Comparison of ENCODE assay signal across 34 cellular contexts in the genomic region with DNA sequence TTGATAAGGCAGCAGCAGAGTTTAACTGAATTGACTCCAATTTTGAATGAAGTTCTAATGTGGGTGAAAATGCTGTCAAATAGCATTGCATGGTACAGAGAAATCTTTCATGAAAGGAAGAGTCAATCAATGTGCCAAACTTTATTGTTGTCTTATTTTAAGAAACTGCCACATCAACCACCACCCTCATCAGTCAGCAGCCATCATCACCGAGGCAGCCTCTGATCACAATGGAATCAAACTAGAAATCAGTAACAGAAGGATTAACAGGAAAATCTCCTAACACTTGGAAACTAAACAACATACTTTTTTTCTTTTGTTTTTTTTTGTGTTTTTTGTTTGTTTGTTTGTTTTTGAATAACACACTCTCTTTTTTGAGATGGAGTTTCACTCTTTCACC.
"Had no signal": no experiment of that assay in that cellular context is flagged by ENCODE, and none has a peak within 500 bp of the region (broad histone marks: within the 10 kb centered on the region; RNA-seq: fewer than 3 reads in every experiment).

No MANE protein-coding gene starts in this region.

- H3K27ac ChIP-seq: KMS-11 had no signal

- H3K9me3 ChIP-seq: MG63 had no signal

- H3K9ac ChIP-seq: KMS-11 had no signal

- DNase-seq: Karpas-422, Kasumi-1, KG1, MG63, MM.1S, MV-4-11, NCI-H1048, NCI-H1092, NCI-H1092 treated with DMSO at 0.1 percent for 48 hours, NCI-H1105, NCI-H1105 treated with DMSO at 0.1 percent for 48 hours, NCI-H1417, NCI-H1417 treated with DMSO at 0.1 percent for 48 hours, NCI-H1436, NCI-H1436 treated with DMSO at 0.1 percent for 48 hours, NCI-H146, NCI-H1694, NCI-H1694 treated with DMSO at 0.1 percent for 48 hours, NCI-H187, NCI-H187 treated with DMSO at 0.1 percent for 48 hours, NCI-H1930, NCI-H2029, NCI-H2029 treated with DMSO at 0.1 percent for 48 hours, NCI-H2081, NCI-H2081 treated with DMSO at 0.1 percent for 48 hours, NCI-H2107, NCI-H2171, NCI-H2171 treated with DMSO at 0.1 percent for 48 hours, NCI-H2227 treated with DMSO at 0.1 percent for 48 hours, NCI-H226, NCI-H345, NCI-H446, NCI-H446 treated with DMSO at 0.1 percent for 48 hours had no signal

- H3K27me3 ChIP-seq: MG63 had no signal

- H3K4me2 ChIP-seq: KMS-11 had no signal

- H3K4me3 ChIP-seq: MG63 had no signal
